28 cellular contexts compared by ENCODE assay signal in genomic region chr4:164616961-164617360, GRCh38.
"Had no signal": no experiment of that assay in that cellular context is flagged by ENCODE, and none has a peak within 500 bp of the region (broad histone marks: within the 10 kb centered on the region; RNA-seq: fewer than 3 reads in every experiment).

No MANE protein-coding gene starts in this region.

- H3K4me1 Mint-ChIP-seq: neural progenitor cell; stimulated activated effector memory CD8-positive, alpha-beta T cell treated with anti-CD3 and anti-CD28 coated beads, Interleukin-12 subunit alpha, Interleukin-12 subunit beta, amount 100 ng/mL, for 72 hours; stimulated activated naive B cell treated with anti-CD40 and anti-IgM and Interleukin-4, amounts not matched to agents 10 μg/mL and 1 μg/mL and 100 μg/mL, for 72 hours had no signal

- ATAC-seq: psoas muscle; right cardiac atrium; right lobe of liver; stimulated activated effector memory CD8-positive, alpha-beta T cell treated with anti-CD3 and anti-CD28 coated beads, Interleukin-12 subunit alpha, Interleukin-12 subunit beta, amount 100 ng/mL, for 72 hours; stimulated activated naive B cell treated with anti-CD40 and anti-IgM and Interleukin-4, amounts not matched to agents 10 μg/mL and 1 μg/mL and 100 μg/mL, for 72 hours had no signal

- H3K9me3 ChIP-seq: ovary, psoas muscle, right lobe of liver, sigmoid colon, stomach, thoracic aorta, thyroid gland, tibial nerve, upper lobe of left lung, vagina had no signal

- H3K4me3 ChIP-seq: neural progenitor cell, ovary, psoas muscle, right lobe of liver, sigmoid colon, stomach, thoracic aorta, thyroid gland, tibial nerve, upper lobe of left lung, vagina had no signal

- H3K4me1 ChIP-seq: parathyroid adenoma, psoas muscle, right lobe of liver, sigmoid colon, stomach, upper lobe of left lung, vagina had no signal

- H3K36me3 Mint-ChIP-seq: neural progenitor cell; stimulated activated effector memory CD8-positive, alpha-beta T cell treated with anti-CD3 and anti-CD28 coated beads, Interleukin-12 subunit alpha, Interleukin-12 subunit beta, amount 100 ng/mL, for 72 hours; stimulated activated naive B cell treated with anti-CD40 and anti-IgM and Interleukin-4, amounts not matched to agents 10 μg/mL and 1 μg/mL and 100 μg/mL, for 72 hours had no signal

- H3K36me3 ChIP-seq: neural progenitor cell, ovary, right lobe of liver, sigmoid colon, stomach, thoracic aorta, thyroid gland, tibial nerve, upper lobe of left lung, vagina had no signal

- H3K9ac ChIP-seq: neural progenitor cell, parathyroid adenoma had no signal

- DNase-seq: occipital lobe; ovary; posterior cingulate gyrus; psoas muscle; right cardiac atrium; right lobe of liver; sigmoid colon; small intestine; stimulated activated CD4-positive, alpha-beta T cell treated with anti-CD3 and anti-CD28 coated beads, Interleukin-15, amount 100 ng/mL, for 24 hours; stimulated activated CD4-positive, alpha-beta T cell treated with anti-CD3 and anti-CD28 coated beads, Interleukin-2, amount 100 ng/mL, for 24 hours; stimulated activated CD4-positive, alpha-beta T cell treated with anti-CD3 and anti-CD28 coated beads, Interleukin-2, amount 100 ng/mL, for 48 hours; stimulated activated CD4-positive, alpha-beta T cell treated with anti-CD3 and anti-CD28 coated beads, Interleukin-4, amount 100 ng/mL, for 24 hours; stimulated activated naive B cell treated with anti-CD40 and anti-IgM and Interleukin-4, amounts not matched to agents 10 μg/mL and 1 μg/mL and 100 μg/mL, for 72 hours; stimulated activated naive CD4-positive, alpha-beta T cell treated with Interleukin-2 at 50 U/mL for 16 hours; stomach; thyroid gland; trophoblast cell; upper lobe of left lung had no signal

- H3K27me3 Mint-ChIP-seq: progenitor cell of endocrine pancreas; stimulated activated naive B cell treated with anti-CD40 and anti-IgM and Interleukin-4, amounts not matched to agents 10 μg/mL and 1 μg/mL and 100 μg/mL, for 72 hours; stimulated activated naive CD8-positive, alpha-beta T cell treated with anti-CD3 and anti-CD28 coated beads, Interleukin-15, Interleukin-2, amounts not matched to agents 100 ng/mL and 50 ng/mL, for 24 hours had no signal

- H3K4me3 Mint-ChIP-seq: nephron; neural progenitor cell; stimulated activated effector memory CD8-positive, alpha-beta T cell treated with anti-CD3 and anti-CD28 coated beads, Interleukin-12 subunit alpha, Interleukin-12 subunit beta, amount 100 ng/mL, for 72 hours; stimulated activated naive B cell treated with anti-CD40 and anti-IgM and Interleukin-4, amounts not matched to agents 10 μg/mL and 1 μg/mL and 100 μg/mL, for 72 hours; stimulated activated naive CD8-positive, alpha-beta T cell treated with anti-CD3 and anti-CD28 coated beads, Interleukin-15, Interleukin-2, amounts not matched to agents 100 ng/mL and 50 ng/mL, for 24 hours had no signal

- H3K27ac ChIP-seq: neural progenitor cell, ovary, parathyroid adenoma, psoas muscle, right lobe of liver, sigmoid colon, stomach, thoracic aorta, thyroid gland, tibial nerve, upper lobe of left lung, vagina had no signal

- H3K27ac Mint-ChIP-seq: nephron; neural progenitor cell; progenitor cell of endocrine pancreas; stimulated activated effector memory CD8-positive, alpha-beta T cell treated with anti-CD3 and anti-CD28 coated beads, Interleukin-12 subunit alpha, Interleukin-12 subunit beta, amount 100 ng/mL, for 72 hours; stimulated activated naive B cell treated with anti-CD40 and anti-IgM and Interleukin-4, amounts not matched to agents 10 μg/mL and 1 μg/mL and 100 μg/mL, for 72 hours; stimulated activated naive CD8-positive, alpha-beta T cell treated with anti-CD3 and anti-CD28 coated beads, Interleukin-15, Interleukin-2, amounts not matched to agents 100 ng/mL and 50 ng/mL, for 24 hours had no signal

- FAIRE-seq: small intestine, urothelium cell line had no signal

- H3K27me3 ChIP-seq: neural progenitor cell, ovary, right lobe of liver, sigmoid colon, stomach, thyroid gland, tibial nerve, upper lobe of left lung, vagina had no signal

- H3K9me3 Mint-ChIP-seq: nephron; neural progenitor cell; stimulated activated effector memory CD8-positive, alpha-beta T cell treated with anti-CD3 and anti-CD28 coated beads, Interleukin-12 subunit alpha, Interleukin-12 subunit beta, amount 100 ng/mL, for 72 hours; stimulated activated naive B cell treated with anti-CD40 and anti-IgM and Interleukin-4, amounts not matched to agents 10 μg/mL and 1 μg/mL and 100 μg/mL, for 72 hours; stimulated activated naive CD8-positive, alpha-beta T cell treated with anti-CD3 and anti-CD28 coated beads, Interleukin-15, Interleukin-2, amounts not matched to agents 100 ng/mL and 50 ng/mL, for 24 hours had no signal
